Comparison of ENCODE assay signal across 9 cellular contexts in genomic region chr14:49581209-49581960, GRCh38. TPM values are rescaled to one million over a fixed set of nuclear protein-coding genes. Genes with fewer than 3 reads are reported as not detected.
DNase-seq lines count a peak whose midpoint lies in the region; ATAC-seq, FAIRE-seq and TF ChIP-seq lines count a peak whose summit lies in the region.
"Had no signal": no experiment of that assay in that cellular context is flagged by ENCODE, and none has a peak within 500 bp of the region (broad histone marks: within the 10 kb centered on the region; RNA-seq: fewer than 3 reads in every experiment).

No MANE protein-coding gene starts in this region.

- TF ChIP-seq RAD21 in HepG2 (CRISPR knock-in tag; IDR thresholded peaks at IDR 0.05), result no peak

- H3K4me2 ChIP-seq in HepG2 (ENCODE audit: low read depth, low read length), result no peak overlapping the region

- TF ChIP-seq EP300 in HepG2 (IDR thresholded peaks at IDR 0.05; ENCODE audit: low read depth in 2 of 2, low read length in 2 of 2), result no peak
- TF ChIP-seq EP300 in HepG2 (CRISPR knock-in tag; IDR thresholded peaks at IDR 0.05; ENCODE audit: borderline replicate concordance), result no peak

- H3K9ac ChIP-seq in HepG2 (ENCODE audit: insufficient read depth, low read depth, low read length) (no peak overlapping the region), kidney (ENCODE audit: low read length in 2 of 2) (no peak overlapping the region)

- 93% methylated on average over 8 of the region's 8 CpGs for WGBS in HepG2 (ENCODE audit: low lambda C conversion rate)
- WGBS in right lobe of liver (ENCODE audit: insufficient coverage, low coverage, low lambda C conversion rate, missing lambda C conversion rate), result 73% methylated on average over 8 of the region's 8 CpGs

- no TSS peak for BruUV-seq in HepG2 (replicated peaks; lab: Mats Ljungman, UMichigan)

- peaks cover 53% of the 10 kb centered on the region for H3K4me1 Mint-ChIP-seq in activated T-helper 1 cell treated with anti-CD3 and anti-CD28 coated beads, Interleukin-12 subunit alpha, Interleukin-12 subunit beta, Interleukin-2, Interleukin-4 antibody, amounts not matched to agents 30 ng/mL and 10 ng/mL and 1 ng/mL, durations not matched to agents 14 hours and 24 hours and 36 hours (ENCODE audit: low read depth)
- H3K4me1 Mint-ChIP-seq in stimulated activated effector memory CD8-positive, alpha-beta T cell treated with anti-CD3 and anti-CD28 coated beads, Interleukin-12 subunit alpha, Interleukin-12 subunit beta, amount 100 ng/mL, for 72 hours, result peaks cover 66% of the 10 kb centered on the region

- DNase-seq in HepG2 (ENCODE audit: low spot score), result no peak
- no peak for DNase-seq in right lobe of liver
- DNase-seq in activated T-helper 1 cell treated with anti-CD3 and anti-CD28 coated beads, Interleukin-12 subunit alpha, Interleukin-12 subunit beta, Interleukin-2, Interleukin-4 antibody, amounts not matched to agents 30 ng/mL and 10 ng/mL and 1 ng/mL, durations not matched to agents 14 hours and 24 hours and 36 hours (ENCODE audit: low spot score), result no peak
- peak in 1 of 2 donors; percentile 45 for DNase-seq in stimulated activated effector memory CD8-positive, alpha-beta T cell treated with anti-CD3 and anti-CD28 coated beads, Interleukin-12 subunit alpha, Interleukin-12 subunit beta, amount 100 ng/mL, for 72 hours (ENCODE audit: low spot score in 2 of 2)
- no peak for DNase-seq in kidney
- DNase-seq: activated CD4-positive, CD25-positive, alpha-beta regulatory T cell had no signal

- peaks cover 11 to 29% of the 10 kb centered on the region in 2 experiments for H3K36me3 ChIP-seq in HepG2 (replicated peaks in 1 of 2; ENCODE audit: control insufficient read depth in 1 of 2, insufficient read depth in 2 of 2, low read length in 2 of 2)
- H3K36me3 ChIP-seq in right lobe of liver, result peaks cover 0 to 38% (median 13%) of the 10 kb centered on the region in 4 donors
- peaks cover 6 to 22% of the 10 kb centered on the region in 2 donors for H3K36me3 ChIP-seq in kidney (ENCODE audit: control insufficient read depth in 1 of 2, insufficient read depth in 2 of 2, low read length in 2 of 2)

- H3K27me3 Mint-ChIP-seq in activated T-helper 1 cell treated with anti-CD3 and anti-CD28 coated beads, Interleukin-12 subunit alpha, Interleukin-12 subunit beta, Interleukin-2, Interleukin-4 antibody, amounts not matched to agents 30 ng/mL and 10 ng/mL and 1 ng/mL, durations not matched to agents 14 hours and 24 hours and 36 hours (ENCODE audit: insufficient read depth), result peaks cover 2% of the 10 kb centered on the region

- H3K4me3 Mint-ChIP-seq in activated T-helper 1 cell treated with anti-CD3 and anti-CD28 coated beads, Interleukin-12 subunit alpha, Interleukin-12 subunit beta, Interleukin-2, Interleukin-4 antibody, amounts not matched to agents 30 ng/mL and 10 ng/mL and 1 ng/mL, durations not matched to agents 14 hours and 24 hours and 36 hours, result no peak overlapping the region
- H3K4me3 Mint-ChIP-seq in stimulated activated effector memory CD8-positive, alpha-beta T cell treated with anti-CD3 and anti-CD28 coated beads, Interleukin-12 subunit alpha, Interleukin-12 subunit beta, amount 100 ng/mL, for 72 hours, result peak overlapping the region; percentile 94

- H3K27ac Mint-ChIP-seq in activated T-helper 1 cell treated with anti-CD3 and anti-CD28 coated beads, Interleukin-12 subunit alpha, Interleukin-12 subunit beta, Interleukin-2, Interleukin-4 antibody, amounts not matched to agents 30 ng/mL and 10 ng/mL and 1 ng/mL, durations not matched to agents 14 hours and 24 hours and 36 hours, result peak overlapping the region; percentile 16
- H3K27ac Mint-ChIP-seq in stimulated activated effector memory CD8-positive, alpha-beta T cell treated with anti-CD3 and anti-CD28 coated beads, Interleukin-12 subunit alpha, Interleukin-12 subunit beta, amount 100 ng/mL, for 72 hours, result peak overlapping the region; percentile 13

- no peaks in the 10 kb centered on the region for H3K9me3 Mint-ChIP-seq in activated T-helper 1 cell treated with anti-CD3 and anti-CD28 coated beads, Interleukin-12 subunit alpha, Interleukin-12 subunit beta, Interleukin-2, Interleukin-4 antibody, amounts not matched to agents 30 ng/mL and 10 ng/mL and 1 ng/mL, durations not matched to agents 14 hours and 24 hours and 36 hours
- H3K9me3 Mint-ChIP-seq in stimulated activated effector memory CD8-positive, alpha-beta T cell treated with anti-CD3 and anti-CD28 coated beads, Interleukin-12 subunit alpha, Interleukin-12 subunit beta, amount 100 ng/mL, for 72 hours, result no peaks in the 10 kb centered on the region

- H3K79me2 ChIP-seq in HepG2 (ENCODE audit: insufficient read depth, low read length), result peaks cover 61% of the 10 kb centered on the region

- ATAC-seq in HepG2, result no peak
- no peak for ATAC-seq in right lobe of liver
- ATAC-seq in stimulated activated effector memory CD8-positive, alpha-beta T cell treated with anti-CD3 and anti-CD28 coated beads, Interleukin-12 subunit alpha, Interleukin-12 subunit beta, amount 100 ng/mL, for 72 hours, result no peak
- no peak for ATAC-seq in GM18858 (IDR thresholded peaks at IDR 0.05; ENCODE audit: unreplicated experiment)

- intact Hi-C loops in HepG2 (cut with micrococcal nuclease; ENCODE audit: unreplicated experiment), result no loop called here
- intact Hi-C loops in right lobe of liver (cut with DNase I), result no loop called here
- intact Hi-C loops in activated T-helper 1 cell treated with anti-CD3 and anti-CD28 coated beads, Interleukin-12 subunit alpha, Interleukin-12 subunit beta, Interleukin-2, Interleukin-4 antibody, amounts not matched to agents 30 ng/mL and 10 ng/mL and 1 ng/mL, durations not matched to agents 14 hours and 24 hours and 36 hours (cut with micrococcal nuclease), result loop anchor here (10.0 kb wide), 1 partner anchor 1253 kb away; the partner anchor contains the start of gene NIN
- intact Hi-C loops in kidney (cut with DNase I), result no loop called here

- POLR2A ChIA-PET in HepG2 (lab: Yijun Ruan, JAX), result interaction anchor here (2.3 kb wide), 1 partner anchor 39 kb away, joined by 8 read pairs; the partner anchor contains the start of genes MGAT2 and RPL36AL

- in situ Hi-C loops in HepG2 (cut with HindIII; ENCODE audit: extremely low pct_ligation_motif_present, low pct_unique_long_range_greater_than_20kb), result no loop called here

- no peak overlapping the region for H2AFZ ChIP-seq in HepG2 (ENCODE audit: low read length)

- peaks cover 70% of the 10 kb centered on the region for H3K36me3 Mint-ChIP-seq in activated T-helper 1 cell treated with anti-CD3 and anti-CD28 coated beads, Interleukin-12 subunit alpha, Interleukin-12 subunit beta, Interleukin-2, Interleukin-4 antibody, amounts not matched to agents 30 ng/mL and 10 ng/mL and 1 ng/mL, durations not matched to agents 14 hours and 24 hours and 36 hours (ENCODE audit: low read depth)
- peaks cover 90% of the 10 kb centered on the region for H3K36me3 Mint-ChIP-seq in stimulated activated effector memory CD8-positive, alpha-beta T cell treated with anti-CD3 and anti-CD28 coated beads, Interleukin-12 subunit alpha, Interleukin-12 subunit beta, amount 100 ng/mL, for 72 hours

- no peak for FAIRE-seq in HepG2 (lab: Jason Lieb, UNC)
- no peak for FAIRE-seq in kidney (lab: Jason Lieb, UNC)
- FAIRE-seq: astrocyte, RCC 7860 had no signal

- H3K27ac ChIP-seq in HepG2 (ENCODE audit: extremely low read length, insufficient read depth, low read length), result no peak overlapping the region
- H3K27ac ChIP-seq in right lobe of liver, result no peak overlapping the region
- H3K27ac ChIP-seq in kidney (ENCODE audit: low read depth in 2 of 2, low read length in 2 of 2), result no peak overlapping the region

- H4K20me1 ChIP-seq in HepG2 (ENCODE audit: insufficient read depth, low read length), result peaks cover 57% of the 10 kb centered on the region

- H3K4me1 ChIP-seq in HepG2 (ENCODE audit: insufficient read depth, low read length), result peaks cover 30% of the 10 kb centered on the region
- peaks cover 0 to 26% (median 6%) of the 10 kb centered on the region in 4 donors for H3K4me1 ChIP-seq in right lobe of liver
- H3K4me1 ChIP-seq in kidney (ENCODE audit: control insufficient read depth in 1 of 2, insufficient read depth in 1 of 2, low read depth in 1 of 2, low read length in 2 of 2), result peaks cover 0 to 11% of the 10 kb centered on the region in 2 donors

- TF ChIP-seq POLR2A in HepG2 (IDR thresholded peaks at IDR 0.05; ENCODE audit: insufficient read depth in 1 of 2, low read depth in 2 of 2, low read length in 2 of 2) (peak; percentile 9 to 23; a peak in 1 of 4 replicates), right lobe of liver (IDR thresholded peaks at IDR 0.05) (no peak)

- no peak for TF ChIP-seq CTCF in HepG2 (CRISPR knock-in tag; IDR thresholded peaks at IDR 0.05)
- TF ChIP-seq CTCF in right lobe of liver (IDR thresholded peaks at IDR 0.05), result no peak
- TF ChIP-seq CTCF in kidney (IDR thresholded peaks at IDR 0.05; ENCODE audit: borderline replicate concordance, extremely low read depth, insufficient read depth), result no peak

- H3K4me3 ChIP-seq in HepG2 (replicated peaks in 1 of 3; ENCODE audit: insufficient read depth in 1 of 3, low read depth in 2 of 3, low read length in 3 of 3), result no peak overlapping the region
- no peak overlapping the region for H3K4me3 ChIP-seq in right lobe of liver
- H3K4me3 ChIP-seq in kidney (ENCODE audit: low read length in 2 of 2), result no peak overlapping the region

- H3K27me3 ChIP-seq in HepG2 (ENCODE audit: control insufficient read depth in 1 of 2, insufficient read depth in 2 of 2, low read length in 2 of 2), result no peaks in the 10 kb centered on the region; a peak in 1 of 5 replicates
- no peaks in the 10 kb centered on the region for H3K27me3 ChIP-seq in right lobe of liver

- H3K9me3 ChIP-seq in HepG2 (ENCODE audit: low read length) (no peaks in the 10 kb centered on the region), right lobe of liver (no peaks in the 10 kb centered on the region), kidney (ENCODE audit: control insufficient read depth in 1 of 2, low read length in 2 of 2) (no peaks in the 10 kb centered on the region)

- CTCF ChIA-PET in HepG2 (lab: Yijun Ruan, JAX; ENCODE audit: low intra/inter-chr PET ratio, low total read pairs), result no interaction called here

RNA-seq across cellular contexts. Expression of gene RPS29, which starts 4.8 kb away (rescaled TPM):
- 3,901 and 4,303 TPM in 2 replicates for total RNA-seq in HepG2 (2016; rRNA removed; fragmentation: Illumina TruSeq; extraction: Trizol)
- total RNA-seq in HepG2 (2016; cell fraction: cytosol; rRNA removed; fragmentation: Illumina TruSeq; extraction: Trizol; ENCODE audit: low read depth), result 8,184 and 8,598 TPM in 2 replicates
- total RNA-seq in HepG2 (2016; cell fraction: insoluble cytoplasmic fraction; rRNA removed; fragmentation: Illumina TruSeq; extraction: Trizol), result 4,185 and 4,312 TPM in 2 replicates
- 10,515 and 11,473 TPM in 2 replicates for total RNA-seq in HepG2 (2016; cell fraction: membrane; rRNA removed; fragmentation: Illumina TruSeq; extraction: Trizol)
- total RNA-seq in HepG2 (2016; cell fraction: nucleus; rRNA removed; fragmentation: Illumina TruSeq; extraction: Trizol), result 1,563 and 1,683 TPM in 2 replicates
- polyA plus RNA-seq in HepG2 (2011; rRNA removed), result 7,896 and 8,215 TPM in 2 replicates
- polyA plus RNA-seq in HepG2 (2011; cell fraction: cytosol; rRNA removed), result 23,106 and 23,761 TPM in 2 replicates
- 3,131 and 3,133 TPM in 2 replicates for polyA plus RNA-seq in HepG2 (2011; cell fraction: nucleus; rRNA removed)
- 7,846 and 11,802 TPM in 2 replicates for polyA plus RNA-seq in HepG2 (2012)
- polyA plus RNA-seq in HepG2 (2016; cell fraction: cytosol; fragmentation: Illumina TruSeq; extraction: Trizol; ENCODE audit: low read depth), result 7,461 and 7,652 TPM in 2 replicates
- polyA plus RNA-seq in HepG2 (2016; cell fraction: insoluble cytoplasmic fraction; fragmentation: Illumina TruSeq; extraction: Trizol; ENCODE audit: low read depth), result 2,305 and 2,788 TPM in 2 replicates
- 6,369 and 7,188 TPM in 2 replicates for polyA plus RNA-seq in HepG2 (2016; cell fraction: membrane; fragmentation: Illumina TruSeq; extraction: Trizol; ENCODE audit: low read depth)
- 1,882 and 2,182 TPM in 2 replicates for polyA plus RNA-seq in HepG2 (2016; cell fraction: nucleus; fragmentation: Illumina TruSeq; extraction: Trizol; ENCODE audit: insufficient read depth, low read depth)
- 1,545 and 1,558 TPM in 2 replicates for polyA minus RNA-seq in HepG2 (2011; rRNA and poly(A)+ RNA removed; ENCODE audit: low replicate concordance)
- polyA minus RNA-seq in HepG2 (2011; cell fraction: cytosol; rRNA and poly(A)+ RNA removed), result 502 and 598 TPM in 2 replicates
- polyA minus RNA-seq in HepG2 (2011; cell fraction: nucleus; rRNA and poly(A)+ RNA removed), result 266 and 310 TPM in 2 replicates
- total RNA-seq in right lobe of liver, result 1,000 to 10,000 TPM in 2 of 6 experiments, 100 to 1,000 TPM in 4; 431 to 1,761 (median 531) TPM
- 1,860 and 1,913 TPM in 2 replicates for total RNA-seq in activated T-helper 1 cell treated with anti-CD3 and anti-CD28 coated beads, Interleukin-12 subunit alpha, Interleukin-12 subunit beta, Interleukin-2, Interleukin-4 antibody, amounts not matched to agents 30 ng/mL and 10 ng/mL and 1 ng/mL, durations not matched to agents 14 hours and 24 hours and 36 hours
- 1,054 TPM for total RNA-seq in kidney
- 2,862 TPM for polyA plus RNA-seq in kidney (ENCODE audit: insufficient read depth, low read depth, low replicate concordance)

RNA-seq across cellular contexts. Expression of gene LRR1, which starts 17.4 kb away (rescaled TPM):
- total RNA-seq in HepG2 (2016; rRNA removed; fragmentation: Illumina TruSeq; extraction: Trizol), result 36.2 and 49.8 TPM in 2 replicates
- 25.3 and 29.2 TPM in 2 replicates for total RNA-seq in HepG2 (2016; cell fraction: cytosol; rRNA removed; fragmentation: Illumina TruSeq; extraction: Trizol; ENCODE audit: low read depth)
- 37.2 and 49.2 TPM in 2 replicates for total RNA-seq in HepG2 (2016; cell fraction: insoluble cytoplasmic fraction; rRNA removed; fragmentation: Illumina TruSeq; extraction: Trizol)
- 30.8 and 32.4 TPM in 2 replicates for total RNA-seq in HepG2 (2016; cell fraction: membrane; rRNA removed; fragmentation: Illumina TruSeq; extraction: Trizol)
- total RNA-seq in HepG2 (2016; cell fraction: nucleus; rRNA removed; fragmentation: Illumina TruSeq; extraction: Trizol), result 18.7 and 21.3 TPM in 2 replicates
- 3.9 and 7.0 TPM in 2 replicates for polyA plus RNA-seq in HepG2 (2011; rRNA removed)
- 4.2 and 4.3 TPM in 2 replicates for polyA plus RNA-seq in HepG2 (2011; cell fraction: cytosol; rRNA removed)
- 1.9 and 2.1 TPM in 2 replicates for polyA plus RNA-seq in HepG2 (2011; cell fraction: nucleus; rRNA removed)
- polyA plus RNA-seq in HepG2 (2012), result 4.8 and 6.0 TPM in 2 replicates
- 14.3 and 17.0 TPM in 2 replicates for polyA plus RNA-seq in HepG2 (2016; cell fraction: cytosol; fragmentation: Illumina TruSeq; extraction: Trizol; ENCODE audit: low read depth)
- polyA plus RNA-seq in HepG2 (2016; cell fraction: insoluble cytoplasmic fraction; fragmentation: Illumina TruSeq; extraction: Trizol; ENCODE audit: low read depth), result 36.2 and 39.0 TPM in 2 replicates
- 16.8 and 17.0 TPM in 2 replicates for polyA plus RNA-seq in HepG2 (2016; cell fraction: membrane; fragmentation: Illumina TruSeq; extraction: Trizol; ENCODE audit: low read depth)
- 17.4 and 22.9 TPM in 2 replicates for polyA plus RNA-seq in HepG2 (2016; cell fraction: nucleus; fragmentation: Illumina TruSeq; extraction: Trizol; ENCODE audit: insufficient read depth, low read depth)
- 6.5 and 13.4 TPM in 2 replicates for polyA minus RNA-seq in HepG2 (2011; rRNA and poly(A)+ RNA removed; ENCODE audit: low replicate concordance)
- polyA minus RNA-seq in HepG2 (2011; cell fraction: cytosol; rRNA and poly(A)+ RNA removed), result 3.0 and 4.6 TPM in 2 replicates
- polyA minus RNA-seq in HepG2 (2011; cell fraction: nucleus; rRNA and poly(A)+ RNA removed), result 9.0 and 10.3 TPM in 2 replicates
- total RNA-seq in right lobe of liver, result 1 to 10 TPM; 3.1 to 5.6 (median 4.3) TPM
- total RNA-seq in activated T-helper 1 cell treated with anti-CD3 and anti-CD28 coated beads, Interleukin-12 subunit alpha, Interleukin-12 subunit beta, Interleukin-2, Interleukin-4 antibody, amounts not matched to agents 30 ng/mL and 10 ng/mL and 1 ng/mL, durations not matched to agents 14 hours and 24 hours and 36 hours, result 45.1 and 46.7 TPM in 2 replicates
- total RNA-seq in kidney, result 6.6 TPM
- 7.7 TPM for polyA plus RNA-seq in kidney (ENCODE audit: insufficient read depth, low read depth, low replicate concordance)

RNA-seq across cellular contexts. Expression of gene RPL36AL, which starts 39.0 kb away (rescaled TPM):
- total RNA-seq in HepG2 (2016; rRNA removed; fragmentation: Illumina TruSeq; extraction: Trizol), result 294 and 383 TPM in 2 replicates
- 88.6 and 90.1 TPM in 2 replicates for total RNA-seq in HepG2 (2016; cell fraction: cytosol; rRNA removed; fragmentation: Illumina TruSeq; extraction: Trizol; ENCODE audit: low read depth)
- total RNA-seq in HepG2 (2016; cell fraction: insoluble cytoplasmic fraction; rRNA removed; fragmentation: Illumina TruSeq; extraction: Trizol), result 283 and 392 TPM in 2 replicates
- 101 and 102 TPM in 2 replicates for total RNA-seq in HepG2 (2016; cell fraction: membrane; rRNA removed; fragmentation: Illumina TruSeq; extraction: Trizol)
- 94.7 and 104 TPM in 2 replicates for total RNA-seq in HepG2 (2016; cell fraction: nucleus; rRNA removed; fragmentation: Illumina TruSeq; extraction: Trizol)
- 84.2 and 90.0 TPM in 2 replicates for polyA plus RNA-seq in HepG2 (2011; rRNA removed)
- 86.6 and 126 TPM in 2 replicates for polyA plus RNA-seq in HepG2 (2011; cell fraction: cytosol; rRNA removed)
- 25.3 and 33.1 TPM in 2 replicates for polyA plus RNA-seq in HepG2 (2011; cell fraction: nucleus; rRNA removed)
- 175 and 257 TPM in 2 replicates for polyA plus RNA-seq in HepG2 (2012)
- polyA plus RNA-seq in HepG2 (2016; cell fraction: cytosol; fragmentation: Illumina TruSeq; extraction: Trizol; ENCODE audit: low read depth), result 98.6 and 103 TPM in 2 replicates
- 442 and 461 TPM in 2 replicates for polyA plus RNA-seq in HepG2 (2016; cell fraction: insoluble cytoplasmic fraction; fragmentation: Illumina TruSeq; extraction: Trizol; ENCODE audit: low read depth)
- 108 and 109 TPM in 2 replicates for polyA plus RNA-seq in HepG2 (2016; cell fraction: membrane; fragmentation: Illumina TruSeq; extraction: Trizol; ENCODE audit: low read depth)
- polyA plus RNA-seq in HepG2 (2016; cell fraction: nucleus; fragmentation: Illumina TruSeq; extraction: Trizol; ENCODE audit: insufficient read depth, low read depth), result 176 and 178 TPM in 2 replicates
- polyA minus RNA-seq in HepG2 (2011; rRNA and poly(A)+ RNA removed; ENCODE audit: low replicate concordance), result 4.9 and 21.4 TPM in 2 replicates
- polyA minus RNA-seq in HepG2 (2011; cell fraction: cytosol; rRNA and poly(A)+ RNA removed), result 35.3 and 38.6 TPM in 2 replicates
- 19.6 and 28.7 TPM in 2 replicates for polyA minus RNA-seq in HepG2 (2011; cell fraction: nucleus; rRNA and poly(A)+ RNA removed)
- 100 to 1,000 TPM in 2 of 6 experiments, 10 to 100 TPM in 4; 67.4 to 157 (median 82.7) TPM for total RNA-seq in right lobe of liver
- total RNA-seq in activated T-helper 1 cell treated with anti-CD3 and anti-CD28 coated beads, Interleukin-12 subunit alpha, Interleukin-12 subunit beta, Interleukin-2, Interleukin-4 antibody, amounts not matched to agents 30 ng/mL and 10 ng/mL and 1 ng/mL, durations not matched to agents 14 hours and 24 hours and 36 hours, result 224 and 237 TPM in 2 replicates
- 157 TPM for total RNA-seq in kidney
- 455 TPM for polyA plus RNA-seq in kidney (ENCODE audit: insufficient read depth, low read depth, low replicate concordance)

RNA-seq across cellular contexts. Expression of gene MGAT2, which starts 39.2 kb away (rescaled TPM):
- total RNA-seq in HepG2 (2016; rRNA removed; fragmentation: Illumina TruSeq; extraction: Trizol), result 47.2 and 51.9 TPM in 2 replicates
- total RNA-seq in HepG2 (2016; cell fraction: cytosol; rRNA removed; fragmentation: Illumina TruSeq; extraction: Trizol; ENCODE audit: low read depth), result 11.1 and 14.0 TPM in 2 replicates
- 50.9 and 51.9 TPM in 2 replicates for total RNA-seq in HepG2 (2016; cell fraction: insoluble cytoplasmic fraction; rRNA removed; fragmentation: Illumina TruSeq; extraction: Trizol)
- total RNA-seq in HepG2 (2016; cell fraction: membrane; rRNA removed; fragmentation: Illumina TruSeq; extraction: Trizol), result 47.8 and 48.8 TPM in 2 replicates
- total RNA-seq in HepG2 (2016; cell fraction: nucleus; rRNA removed; fragmentation: Illumina TruSeq; extraction: Trizol), result 35.6 and 35.7 TPM in 2 replicates
- 12.4 and 12.9 TPM in 2 replicates for polyA plus RNA-seq in HepG2 (2011; rRNA removed)
- 11.6 and 13.5 TPM in 2 replicates for polyA plus RNA-seq in HepG2 (2011; cell fraction: cytosol; rRNA removed)
- polyA plus RNA-seq in HepG2 (2011; cell fraction: nucleus; rRNA removed), result 4.6 and 5.3 TPM in 2 replicates
- 4.2 and 5.5 TPM in 2 replicates for polyA plus RNA-seq in HepG2 (2012)
- 9.6 and 11.4 TPM in 2 replicates for polyA plus RNA-seq in HepG2 (2016; cell fraction: cytosol; fragmentation: Illumina TruSeq; extraction: Trizol; ENCODE audit: low read depth)
- 42.7 and 53.6 TPM in 2 replicates for polyA plus RNA-seq in HepG2 (2016; cell fraction: insoluble cytoplasmic fraction; fragmentation: Illumina TruSeq; extraction: Trizol; ENCODE audit: low read depth)
- polyA plus RNA-seq in HepG2 (2016; cell fraction: membrane; fragmentation: Illumina TruSeq; extraction: Trizol; ENCODE audit: low read depth), result 30.4 and 34.7 TPM in 2 replicates
- 41.5 and 42.4 TPM in 2 replicates for polyA plus RNA-seq in HepG2 (2016; cell fraction: nucleus; fragmentation: Illumina TruSeq; extraction: Trizol; ENCODE audit: insufficient read depth, low read depth)
- 13.7 and 21.0 TPM in 2 replicates for polyA minus RNA-seq in HepG2 (2011; rRNA and poly(A)+ RNA removed; ENCODE audit: low replicate concordance)
- 14.9 and 15.9 TPM in 2 replicates for polyA minus RNA-seq in HepG2 (2011; cell fraction: cytosol; rRNA and poly(A)+ RNA removed)
- polyA minus RNA-seq in HepG2 (2011; cell fraction: nucleus; rRNA and poly(A)+ RNA removed), result 10.3 and 10.8 TPM in 2 replicates
- total RNA-seq in right lobe of liver, result 10 to 100 TPM; 26.1 to 37.0 (median 30.5) TPM
- 57.5 and 58.3 TPM in 2 replicates for total RNA-seq in activated T-helper 1 cell treated with anti-CD3 and anti-CD28 coated beads, Interleukin-12 subunit alpha, Interleukin-12 subunit beta, Interleukin-2, Interleukin-4 antibody, amounts not matched to agents 30 ng/mL and 10 ng/mL and 1 ng/mL, durations not matched to agents 14 hours and 24 hours and 36 hours
- 31.8 TPM for total RNA-seq in kidney
- polyA plus RNA-seq in kidney (ENCODE audit: insufficient read depth, low read depth, low replicate concordance), result 11.9 TPM

RNA-seq across cellular contexts. Expression of gene DNAAF2, which starts 53.7 kb away (rescaled TPM):
- 13.6 and 17.9 TPM in 2 replicates for total RNA-seq in HepG2 (2016; rRNA removed; fragmentation: Illumina TruSeq; extraction: Trizol)
- 4.8 and 5.7 TPM in 2 replicates for total RNA-seq in HepG2 (2016; cell fraction: cytosol; rRNA removed; fragmentation: Illumina TruSeq; extraction: Trizol; ENCODE audit: low read depth)
- 14.5 and 17.7 TPM in 2 replicates for total RNA-seq in HepG2 (2016; cell fraction: insoluble cytoplasmic fraction; rRNA removed; fragmentation: Illumina TruSeq; extraction: Trizol)
- 10.8 and 12.3 TPM in 2 replicates for total RNA-seq in HepG2 (2016; cell fraction: membrane; rRNA removed; fragmentation: Illumina TruSeq; extraction: Trizol)
- total RNA-seq in HepG2 (2016; cell fraction: nucleus; rRNA removed; fragmentation: Illumina TruSeq; extraction: Trizol), result 7.0 and 8.3 TPM in 2 replicates
- polyA plus RNA-seq in HepG2 (2011; rRNA removed), result 6.1 TPM in 2 replicates
- polyA plus RNA-seq in HepG2 (2011; cell fraction: cytosol; rRNA removed), result 4.9 and 5.2 TPM in 2 replicates
- polyA plus RNA-seq in HepG2 (2011; cell fraction: nucleus; rRNA removed), result 2.5 and 2.7 TPM in 2 replicates
- 7.4 and 8.1 TPM in 2 replicates for polyA plus RNA-seq in HepG2 (2012)
- 3.3 and 4.7 TPM in 2 replicates for polyA plus RNA-seq in HepG2 (2016; cell fraction: cytosol; fragmentation: Illumina TruSeq; extraction: Trizol; ENCODE audit: low read depth)
- polyA plus RNA-seq in HepG2 (2016; cell fraction: insoluble cytoplasmic fraction; fragmentation: Illumina TruSeq; extraction: Trizol; ENCODE audit: low read depth), result 17.1 and 19.1 TPM in 2 replicates
- polyA plus RNA-seq in HepG2 (2016; cell fraction: membrane; fragmentation: Illumina TruSeq; extraction: Trizol; ENCODE audit: low read depth), result 7.1 and 7.4 TPM in 2 replicates
- polyA plus RNA-seq in HepG2 (2016; cell fraction: nucleus; fragmentation: Illumina TruSeq; extraction: Trizol; ENCODE audit: insufficient read depth, low read depth), result 9.5 and 10.7 TPM in 2 replicates
- 2.7 and 3.1 TPM in 2 replicates for polyA minus RNA-seq in HepG2 (2011; rRNA and poly(A)+ RNA removed; ENCODE audit: low replicate concordance)
- polyA minus RNA-seq in HepG2 (2011; cell fraction: cytosol; rRNA and poly(A)+ RNA removed), result 3.6 and 4.2 TPM in 2 replicates
- 3.1 and 4.5 TPM in 2 replicates for polyA minus RNA-seq in HepG2 (2011; cell fraction: nucleus; rRNA and poly(A)+ RNA removed)
- 1 to 10 TPM; 2.6 to 9.7 (median 6.0) TPM for total RNA-seq in right lobe of liver
- 12.8 and 12.9 TPM in 2 replicates for total RNA-seq in activated T-helper 1 cell treated with anti-CD3 and anti-CD28 coated beads, Interleukin-12 subunit alpha, Interleukin-12 subunit beta, Interleukin-2, Interleukin-4 antibody, amounts not matched to agents 30 ng/mL and 10 ng/mL and 1 ng/mL, durations not matched to agents 14 hours and 24 hours and 36 hours
- total RNA-seq in kidney, result 7.7 TPM
- polyA plus RNA-seq in kidney (ENCODE audit: insufficient read depth, low read depth, low replicate concordance), result 6.9 TPM
